14 cellular contexts compared by ENCODE assay signal in genomic region chr9:129595903-129596540, GRCh38. TPM values are rescaled to one million over a fixed set of nuclear protein-coding genes. Genes with fewer than 3 reads are reported as not detected.
DNase-seq lines count a peak whose midpoint lies in the region; ATAC-seq, FAIRE-seq and TF ChIP-seq lines count a peak whose summit lies in the region.
"Had no signal": no experiment of that assay in that cellular context is flagged by ENCODE, and none has a peak within 500 bp of the region (broad histone marks: within the 10 kb centered on the region; RNA-seq: fewer than 3 reads in every experiment).

No MANE protein-coding gene starts in this region.

- H3K36me3 ChIP-seq in GM23248 (ENCODE audit: low read depth) (no peaks in the 10 kb centered on the region), spleen (no peaks in the 10 kb centered on the region), Karpas-422 (ENCODE audit: insufficient read depth, low read length) (no peaks in the 10 kb centered on the region)

- no peak for DNase-seq in GM23248
- peak; percentile 65 for DNase-seq in SKM-1 (lab: John Stamatoyannopoulos, UW; ENCODE audit: unreplicated experiment)
- peak; percentile 48 for DNase-seq in left cardiac atrium
- DNase-seq in spleen: no peak
- no peak for DNase-seq in frontal cortex (ENCODE audit: low spot score in 2 of 2)
- no peak for DNase-seq in Karpas-422
- DNase-seq in NCI-H2081 treated with DMSO at 0.1 percent for 48 hours (lab: John Stamatoyannopoulos, UW): no peak
- DNase-seq: activated CD4-positive, alpha-beta T cell treated with anti-CD3 and anti-CD28 coated beads, Interleukin-2, amount 10 ng/mL, durations not matched to agents 7 days and 5 days; NCI-H526 treated with DMSO at 0.1 percent for 48 hours had no signal

- ATAC-seq in left cardiac atrium: peak in 1 of 2 donors; percentile 9
- ATAC-seq in GM18502 (IDR thresholded peaks at IDR 0.05; ENCODE audit: poor library complexity, unreplicated experiment): no peak

- H4K20me1 ChIP-seq in GM23248 (ENCODE audit: insufficient read depth) (no peaks in the 10 kb centered on the region), Karpas-422 (ENCODE audit: insufficient read depth, low read depth, low read length) (no peaks in the 10 kb centered on the region)

- TF ChIP-seq POLR2A in spleen (IDR thresholded peaks at IDR 0.05): no peak

- in situ Hi-C loops in GM23248 (cut with MboI): no loop called here

- no peak overlapping the region for H3K9ac ChIP-seq in GM23248
- no peak overlapping the region for H3K9ac ChIP-seq in Karpas-422 (ENCODE audit: low read length)

- H3K27me3 ChIP-seq in GM23248 (replicated peaks; ENCODE audit: insufficient read depth): no peaks in the 10 kb centered on the region
- H3K27me3 ChIP-seq in spleen (replicated peaks in 1 of 7): peaks cover 0 to 48% (median 19%) of the 10 kb centered on the region in 7 donors
- H3K27me3 ChIP-seq in Karpas-422 (ENCODE audit: low read length): no peaks in the 10 kb centered on the region

- H2AFZ ChIP-seq in GM23248 (peak overlapping the region; percentile 74; the same call in 1 of the 2 replicates), Karpas-422 (ENCODE audit: low read length) (no peak overlapping the region)

- H3K9me2 ChIP-seq in GM23248 (ENCODE audit: insufficient read depth): no peaks in the 10 kb centered on the region
- no peaks in the 10 kb centered on the region for H3K9me2 ChIP-seq in Karpas-422 (replicated peaks; ENCODE audit: insufficient read depth, low read length)

- FAIRE-seq in frontal cortex (lab: Jason Lieb, UNC): no peak
- FAIRE-seq: bronchial epithelial cell, H54 had no signal

- H3K4me2 ChIP-seq in GM23248 (ENCODE audit: unreplicated experiment): no peak overlapping the region
- H3K4me2 ChIP-seq in Karpas-422 (ENCODE audit: low read depth, low read length, poor library complexity, severe bottlenecking): no peak overlapping the region

- intact Hi-C loops in left cardiac atrium (cut with DNase I) (no loop called here), spleen (cut with DNase I; ENCODE audit: low total_unique reads) (no loop called here)

- H3K4me1 ChIP-seq in GM23248 (ENCODE audit: insufficient read depth) (peaks cover 28% of the 10 kb centered on the region), spleen (peaks cover 13 to 47% (median 32%) of the 10 kb centered on the region in 6 donors), Karpas-422 (ENCODE audit: low read length) (no peaks in the 10 kb centered on the region)

- WGBS in GM23248 (ENCODE audit: low coverage in 1 of 2, low lambda C conversion rate in 2 of 2, missing lambda C conversion rate in 2 of 2), 2 experiments: 86 to 89% methylated on average over 6 of the region's 6 CpGs
- 42 to 62% (median 53%) methylated on average over 6 of the region's 6 CpGs for WGBS in spleen, 5 donors

- H3K27ac ChIP-seq in GM23248 (peak overlapping the region; percentile 58), spleen (peak overlapping the region in 6 of 8 donors; percentile 35 to 85 (median 82)), Karpas-422 (ENCODE audit: low read length) (no peak overlapping the region)

- no peak for TF ChIP-seq CTCF in spleen (IDR thresholded peaks at IDR 0.05 in 8 of 11, conservative IDR thresholded peaks at IDR 0.05 in 3 of 11)

- no peaks in the 10 kb centered on the region for H3K79me2 ChIP-seq in GM23248 (ENCODE audit: insufficient read depth)
- no peaks in the 10 kb centered on the region for H3K79me2 ChIP-seq in Karpas-422 (ENCODE audit: low read length)

- H3K9me3 ChIP-seq in GM23248 (ENCODE audit: low read depth): no peaks in the 10 kb centered on the region
- no peaks in the 10 kb centered on the region for H3K9me3 ChIP-seq in spleen
- no peaks in the 10 kb centered on the region for H3K9me3 ChIP-seq in Karpas-422 (ENCODE audit: low read length)

- H3K4me3 ChIP-seq in GM23248 (no peak overlapping the region), spleen (no peak overlapping the region), Karpas-422 (ENCODE audit: low read length) (no peak overlapping the region)

- H3F3A ChIP-seq in GM23248 (ENCODE audit: insufficient read depth): peaks cover 14% of the 10 kb centered on the region

RNA-seq across cellular contexts. Expression of gene C9orf50, which starts 24.9 kb away (rescaled TPM):
- 0.32 TPM in 1 of 2 replicates, not detected in the other for total RNA-seq in GM23248 (2014; rRNA removed; shearing (Covaris generic))
- polyA plus RNA-seq in GM23248 (2016; fragmentation: Nextera tagmentation; extraction: Ambion mirVana) (0.23 and 0.56 TPM in 2 replicates), spleen (under 1 TPM; 0.12 to 0.46 (median 0.16) TPM)
- total RNA-seq in left cardiac atrium (not detected), spleen (under 1 TPM in 1 of 7 donors, not detected in 6; 0.22 TPM), frontal cortex (not detected)
- not detected in 2 replicates for total RNA-seq in Karpas-422 (2014; rRNA removed; shearing (Covaris generic); ENCODE audit: low replicate concordance)
- total RNA-seq: activated CD4-positive, alpha-beta T cell treated with anti-CD3 and anti-CD28 coated beads, Interleukin-2, amount 10 ng/mL, durations not matched to agents 7 days and 5 days; bronchial epithelial cell; temporal lobe had no signal
- polyA plus RNA-seq: IgD-negative memory B cell had no signal

RNA-seq across cellular contexts. Expression of gene NTMT1, which starts 29.9 kb away (rescaled TPM):
- 32.6 and 44.5 TPM in 2 replicates for total RNA-seq in GM23248 (2014; rRNA removed; shearing (Covaris generic))
- polyA plus RNA-seq in GM23248 (2016; fragmentation: Nextera tagmentation; extraction: Ambion mirVana) (115 TPM in 2 replicates), spleen (10 to 100 TPM; 24.8 to 50.5 (median 39.1) TPM)
- total RNA-seq in left cardiac atrium (10 to 100 TPM; 43.4 to 53.8 TPM), spleen (10 to 100 TPM; 22.8 to 49.3 (median 35.8) TPM), frontal cortex (11.4 TPM)
- total RNA-seq in Karpas-422 (2014; rRNA removed; shearing (Covaris generic); ENCODE audit: low replicate concordance): 22.4 and 31.1 TPM in 2 replicates

RNA-seq across cellular contexts. Expression of gene ASB6, which starts 45.9 kb away (rescaled TPM):
- total RNA-seq in GM23248 (2014; rRNA removed; shearing (Covaris generic)): 22.9 and 24.9 TPM in 2 replicates
- 24.1 and 24.4 TPM in 2 replicates for polyA plus RNA-seq in GM23248 (2016; fragmentation: Nextera tagmentation; extraction: Ambion mirVana)
- 10 to 100 TPM in 1 of 2 donors, 1 to 10 TPM in 1; 8.3 to 11.6 TPM for total RNA-seq in left cardiac atrium
- 10 to 100 TPM; 17.2 to 30.8 (median 22.3) TPM for total RNA-seq in spleen
- 10 to 100 TPM; 11.5 to 23.2 (median 17.8) TPM for polyA plus RNA-seq in spleen
- total RNA-seq in frontal cortex: 10.6 TPM
- total RNA-seq in Karpas-422 (2014; rRNA removed; shearing (Covaris generic); ENCODE audit: low replicate concordance): 10.6 and 16.3 TPM in 2 replicates

Comparison
In these comparisons a context has a peak if more than half of its experiments do, and no peak if none do; other contexts are left out.
1. DNase-seq: peak in SKM-1 (single experiment) and left cardiac atrium (single experiment); none in GM23248 (single experiment), spleen (single experiment), frontal cortex (0 of 2), Karpas-422 (single experiment) and NCI-H2081 treated with DMSO at 0.1 percent for 48 hours (single experiment).